In the genomic region with DNA sequence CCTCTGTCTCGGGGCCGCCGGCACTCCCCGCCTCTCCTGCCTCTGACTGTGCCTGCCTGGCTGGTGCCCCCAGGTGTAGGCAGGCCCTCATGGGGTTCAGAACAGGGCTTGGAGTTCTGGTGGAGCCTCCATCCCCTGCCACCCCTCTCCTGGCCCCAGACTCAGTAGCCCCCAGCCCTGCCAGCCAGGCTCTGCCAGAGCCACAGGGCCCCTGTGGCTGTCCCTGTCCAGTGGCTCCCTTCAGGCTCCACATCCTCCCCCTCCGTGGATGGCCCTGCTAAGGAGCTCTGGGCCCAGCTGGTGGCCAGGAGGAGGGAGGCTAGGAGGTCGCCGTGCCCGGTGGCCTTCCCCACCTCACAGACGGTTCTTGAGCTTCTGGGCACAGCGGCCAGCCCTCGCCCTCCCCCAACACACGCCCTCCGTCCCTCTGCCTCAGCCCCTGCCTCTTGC, we compare ENCODE assay signal across 12 cellular contexts. TPM values are rescaled to one million over a fixed set of nuclear protein-coding genes. Genes with fewer than 3 reads are reported as not detected.
DNase-seq lines count a peak whose midpoint lies in the region; ATAC-seq and TF ChIP-seq lines count a peak whose summit lies in the region.
"Had no signal": no experiment of that assay in that cellular context is flagged by ENCODE, and none has a peak within 500 bp of the region (broad histone marks: within the 10 kb centered on the region; RNA-seq: fewer than 3 reads in every experiment).

No MANE protein-coding gene starts in this region.

- ATAC-seq in thoracic aorta (ENCODE audit: insufficient number of reproducible peaks, low FRiP score, low read depth) = no peak
- ATAC-seq in HG03378 (IDR thresholded peaks at IDR 0.05; ENCODE audit: unreplicated experiment) = no peak
- ATAC-seq in HG03139 (IDR thresholded peaks at IDR 0.05; ENCODE audit: unreplicated experiment) = no peak

- H3K36me3 ChIP-seq in NT2/D1 (ENCODE audit: insufficient read depth, insufficient read length, low read length) (peaks cover 5% of the 10 kb centered on the region), ectodermal cell (ENCODE audit: control insufficient read depth, insufficient read depth, low read length) (no peaks in the 10 kb centered on the region), mucosa of rectum (ENCODE audit: control insufficient read depth in 2 of 2, insufficient read depth in 2 of 2, low read length in 2 of 2) (no peaks in the 10 kb centered on the region), thoracic aorta (no peaks in the 10 kb centered on the region)
- H3K36me3 ChIP-seq: MG63 had no signal

- H3K27me3 ChIP-seq in NT2/D1 (ENCODE audit: insufficient read depth, insufficient read length) = no peaks in the 10 kb centered on the region
- H3K27me3 ChIP-seq in ectodermal cell (ENCODE audit: control insufficient read depth, insufficient read depth, low read length, poor library complexity, severe bottlenecking) = no peaks in the 10 kb centered on the region
- H3K27me3 ChIP-seq in mucosa of rectum (ENCODE audit: control insufficient read depth in 2 of 2, insufficient read depth in 2 of 2, low read length in 2 of 2) = no peaks in the 10 kb centered on the region
- H3K27me3 ChIP-seq in thoracic aorta (replicated peaks; ENCODE audit: insufficient read depth) = no peaks in the 10 kb centered on the region
- H3K27me3 ChIP-seq: MG63 had no signal

- TF ChIP-seq CTCF in thoracic aorta (IDR thresholded peaks at IDR 0.05) = no peak

- H3K9me3 ChIP-seq in NT2/D1 (ENCODE audit: insufficient read depth, low read length) (no peaks in the 10 kb centered on the region), ectodermal cell (ENCODE audit: control insufficient read depth, low read length) (no peaks in the 10 kb centered on the region), mucosa of rectum (ENCODE audit: control insufficient read depth in 2 of 2, low read length in 2 of 2) (no peaks in the 10 kb centered on the region), thoracic aorta (no peaks in the 10 kb centered on the region)
- H3K9me3 ChIP-seq: MG63, mucosa of descending colon had no signal

- H3K27ac ChIP-seq in ectodermal cell (ENCODE audit: insufficient read depth, low read depth, low read length, poor library complexity, severe bottlenecking) (peak overlapping the region; percentile 98), mucosa of rectum (ENCODE audit: low read depth in 2 of 2, low read length in 2 of 2) (peak overlapping the region; percentile 56 to 85), thoracic aorta (peak overlapping the region; percentile 71 to 94)

- H3K4me3 ChIP-seq in NT2/D1 (ENCODE audit: insufficient read length, low read depth) (no peak overlapping the region), ectodermal cell (ENCODE audit: insufficient read depth, low read depth, low read length) (no peak overlapping the region), mucosa of rectum (ENCODE audit: low read length in 2 of 2) (no peak overlapping the region), thoracic aorta (peak overlapping the region; percentile 13)
- H3K4me3 ChIP-seq: MG63, mucosa of descending colon had no signal

- 70 to 74% methylated on average over 13 of the region's 13 CpGs for WGBS in ectodermal cell, 2 experiments

- H3K4me1 ChIP-seq in NT2/D1 (ENCODE audit: insufficient read depth, insufficient read length) = peaks cover 37% of the 10 kb centered on the region
- peaks cover 55% of the 10 kb centered on the region for H3K4me1 ChIP-seq in ectodermal cell (ENCODE audit: control insufficient read depth, insufficient read depth, low read length)
- peaks cover 44 to 60% of the 10 kb centered on the region in 2 donors for H3K4me1 ChIP-seq in mucosa of rectum (ENCODE audit: control insufficient read depth in 2 of 2, insufficient read depth in 2 of 2, low read length in 2 of 2)
- H3K4me1 ChIP-seq in thoracic aorta (ENCODE audit: control insufficient read depth in 1 of 2, low read depth in 2 of 2) = peaks cover 51 to 69% of the 10 kb centered on the region in 2 donors

- peak overlapping the region; percentile 88 for H3K9ac ChIP-seq in NT2/D1 (ENCODE audit: insufficient read length, low read depth)
- H3K9ac ChIP-seq in mucosa of rectum (ENCODE audit: low read depth in 1 of 2, low read length in 2 of 2) = peak overlapping the region; percentile 2 to 61

- no peak for DNase-seq in NT2/D1 (ENCODE audit: low read depth, low spot score)
- DNase-seq in thoracic aorta (ENCODE audit: low spot score) = no peak
- no peak for DNase-seq in activated CD4-positive, alpha-beta T cell treated with anti-CD3 and anti-CD28 coated beads, Interleukin-2, amount 50 U/mL, for 1 hour
- DNase-seq in activated T-cell treated with anti-CD3 and anti-CD28 coated beads, Interleukin-2, amount 50 U/mL, for 1 hour = no peak
- DNase-seq: cerebellar nuclear complex, MG63, NCI-H226 had no signal

RNA-seq across cellular contexts. Expression of gene TRMT61A, which starts 12.5 kb away (rescaled TPM):
- polyA plus RNA-seq in ectodermal cell (2013, experiment 1 of 4) = 4.6 TPM
- 4.4 TPM for polyA plus RNA-seq in ectodermal cell (2013, experiment 2 of 4)
- polyA plus RNA-seq in ectodermal cell (2013, experiment 3 of 4) = 3.9 TPM
- polyA plus RNA-seq in ectodermal cell (2013, experiment 4 of 4) = 3.8 TPM
- total RNA-seq in thoracic aorta = 10 to 100 TPM; 18.6 to 18.8 TPM

RNA-seq across cellular contexts. Expression of gene CKB, which starts 18.9 kb away (rescaled TPM):
- 293 TPM for polyA plus RNA-seq in ectodermal cell (2013, experiment 1 of 4)
- 253 TPM for polyA plus RNA-seq in ectodermal cell (2013, experiment 2 of 4)
- polyA plus RNA-seq in ectodermal cell (2013, experiment 3 of 4) = 281 TPM
- polyA plus RNA-seq in ectodermal cell (2013, experiment 4 of 4) = 303 TPM
- total RNA-seq in thoracic aorta = 100 to 1,000 TPM; 109 to 159 TPM

RNA-seq across cellular contexts. Expression of gene BAG5, which starts 20.9 kb away (rescaled TPM):
- polyA plus RNA-seq in ectodermal cell (2013, experiment 1 of 4) = 28.7 TPM
- polyA plus RNA-seq in ectodermal cell (2013, experiment 2 of 4) = 26.9 TPM
- 18.3 TPM for polyA plus RNA-seq in ectodermal cell (2013, experiment 3 of 4)
- polyA plus RNA-seq in ectodermal cell (2013, experiment 4 of 4) = 21.0 TPM
- 10 to 100 TPM; 21.0 to 34.9 TPM for total RNA-seq in thoracic aorta

RNA-seq across cellular contexts. Expression of gene COA8, which starts 21.2 kb away (rescaled TPM):
- polyA plus RNA-seq in ectodermal cell (2013, experiment 1 of 4) = 28.8 TPM
- polyA plus RNA-seq in ectodermal cell (2013, experiment 2 of 4) = 32.2 TPM
- polyA plus RNA-seq in ectodermal cell (2013, experiment 3 of 4) = 31.8 TPM
- polyA plus RNA-seq in ectodermal cell (2013, experiment 4 of 4) = 51.8 TPM
- total RNA-seq in thoracic aorta = 10 to 100 TPM in 1 of 2 donors, 1 to 10 TPM in 1; 8.0 to 17.6 TPM
